In the genomic region with DNA sequence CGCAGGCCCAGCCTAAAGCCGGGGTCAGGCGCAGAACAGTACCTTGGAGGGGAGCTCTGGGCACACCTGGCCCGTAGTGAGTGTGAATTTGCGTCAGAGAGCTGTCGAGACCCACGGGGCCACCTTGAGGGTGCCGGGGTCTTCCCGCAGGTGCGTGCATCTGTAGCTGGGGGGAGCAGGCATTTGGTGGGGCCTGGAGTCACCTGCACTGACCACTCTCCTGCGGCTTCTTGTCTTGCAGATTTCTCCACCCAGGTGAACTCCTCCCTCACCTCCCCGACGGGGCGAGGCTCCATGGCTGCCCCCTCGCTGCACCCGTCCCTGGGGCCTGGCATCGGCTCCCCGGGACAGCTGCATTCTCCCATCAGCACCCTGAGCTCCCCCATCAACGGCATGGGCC, we compare ENCODE assay signal across 20 cellular contexts.
DNase-seq lines count a peak whose midpoint lies in the region; TF ChIP-seq lines count a peak whose summit lies in the region.
"Had no signal": no experiment of that assay in that cellular context is flagged by ENCODE, and none has a peak within 500 bp of the region (broad histone marks: within the 10 kb centered on the region; RNA-seq: fewer than 3 reads in every experiment).

No MANE protein-coding gene starts in this region.

- H3K27ac Mint-ChIP-seq in H9: no peak overlapping the region
- H3K27ac Mint-ChIP-seq: CD4-positive, CD25-positive, alpha-beta regulatory T cell; CD8-positive, alpha-beta memory T cell; IgD-negative memory B cell had no signal

- no peaks in the 10 kb centered on the region for H3K27me3 Mint-ChIP-seq in H9 (ENCODE audit: low read depth)
- H3K27me3 Mint-ChIP-seq: IgD-negative memory B cell had no signal

- no peak overlapping the region for H2BK20ac ChIP-seq in H9 (ENCODE audit: low read depth, low read length, poor library complexity, severe bottlenecking)

- H3K18ac ChIP-seq in H9 (ENCODE audit: insufficient read length, low read depth, low read length) (no peak overlapping the region), neuronal stem cell (ENCODE audit: low read length) (no peak overlapping the region)

- no peak overlapping the region for H2BK15ac ChIP-seq in H9 (ENCODE audit: low read depth, low read length)
- no peak overlapping the region for H2BK15ac ChIP-seq in neuronal stem cell (ENCODE audit: low read length)

- H2AFZ ChIP-seq in H9 (ENCODE audit: low read length) (no peak overlapping the region), neuronal stem cell (ENCODE audit: low read length) (no peak overlapping the region)

- H3K79me2 ChIP-seq in H9 (ENCODE audit: insufficient read depth, low read length): no peaks in the 10 kb centered on the region

- H3K9me3 Mint-ChIP-seq in H9: peaks cover 4 to 6% of the 10 kb centered on the region in 2 experiments; a peak in 3 of 5 replicates
- H3K9me3 Mint-ChIP-seq: IgD-negative memory B cell had no signal

- no peak for TF ChIP-seq CTCF in H9 (conservative IDR thresholded peaks at IDR 0.05)

- H3K9me3 ChIP-seq in BLaER1: peaks cover 13% of the 10 kb centered on the region
- H3K9me3 ChIP-seq in H9 (ENCODE audit: control insufficient read depth, low read depth, low read length): no peaks in the 10 kb centered on the region
- H3K9me3 ChIP-seq in neuronal stem cell (replicated peaks in 1 of 2; ENCODE audit: control insufficient read depth in 2 of 2, insufficient read depth in 1 of 2, low read depth in 1 of 2, low read length in 2 of 2): peaks cover 10% of the 10 kb centered on the region in 2 donors
- H3K9me3 ChIP-seq in skeletal muscle tissue (ENCODE audit: control insufficient read depth in 3 of 3, low read length in 3 of 3): peaks cover 0 to 7% (median 0%) of the 10 kb centered on the region in 3 donors

- no peak for DNase-seq in H9
- no peak for DNase-seq in neuronal stem cell (ENCODE audit: low spot score)
- no peak for DNase-seq in occipital lobe (lab: John Stamatoyannopoulos, UW)
- no peak for DNase-seq in NCI-H345 treated with DMSO at 0.1 percent for 48 hours (lab: John Stamatoyannopoulos, UW; ENCODE audit: unreplicated experiment)
- no peak for DNase-seq in NCI-H2029 treated with DMSO at 0.1 percent for 48 hours (lab: John Stamatoyannopoulos, UW)
- DNase-seq: 8988T; C1 segment of cervical spinal cord; CD4-positive, CD25-positive, alpha-beta regulatory T cell; CD8-positive, alpha-beta memory T cell; COR-L47; DMS 273 treated with DMSO at 0.1 percent for 48 hours; DMS53; DND-41; EL; GOT3; HCEC 1CT had no signal

- H3K27ac ChIP-seq in BLaER1 (no peak overlapping the region), H9 (ENCODE audit: insufficient read length, low read depth, low read length) (no peak overlapping the region), neuronal stem cell (replicated peaks; ENCODE audit: low read length) (no peak overlapping the region), skeletal muscle tissue (ENCODE audit: low read depth, low read length) (peak overlapping the region; percentile 7)

- H4K91ac ChIP-seq in H9 (ENCODE audit: insufficient read length, low read depth, low read length) (no peak overlapping the region), neuronal stem cell (ENCODE audit: low read depth, low read length, poor library complexity) (no peak overlapping the region)

- H3K14ac ChIP-seq in H9 (ENCODE audit: insufficient read depth, low read length) (peak overlapping the region; percentile 40; the same call in 1 of the 2 replicates), neuronal stem cell (ENCODE audit: low read length) (peak overlapping the region; percentile 8)

- no peak overlapping the region for H4K5ac ChIP-seq in H9 (ENCODE audit: insufficient read length, low read depth, low read length)

- H3K79me1 ChIP-seq in H9 (ENCODE audit: insufficient read depth, low read depth, low read length, poor library complexity, severe bottlenecking): peaks cover 3% of the 10 kb centered on the region
- H3K79me1 ChIP-seq in neuronal stem cell (ENCODE audit: low read depth, low read length): peaks cover 39% of the 10 kb centered on the region

- peaks cover 3 to 8% of the 10 kb centered on the region in 2 experiments for H3K4me1 Mint-ChIP-seq in H9

- no peak overlapping the region for H3K9ac ChIP-seq in BLaER1
- H3K9ac ChIP-seq in H9 (ENCODE audit: extremely low read depth, insufficient read length, low read length): no peak overlapping the region
- no peak overlapping the region for H3K9ac ChIP-seq in neuronal stem cell (ENCODE audit: low read depth, low read length, poor library complexity)
- H3K9ac ChIP-seq in skeletal muscle tissue (ENCODE audit: low read depth in 1 of 3, low read length in 3 of 3): no peak overlapping the region

- H2BK5ac ChIP-seq in H9 (ENCODE audit: insufficient read length, low read length) (no peak overlapping the region), neuronal stem cell (ENCODE audit: low read length) (peak overlapping the region; percentile 80)

- no peak overlapping the region for H3T11ph ChIP-seq in H9 (ENCODE audit: low read length)

- H3K4me3 Mint-ChIP-seq in H9: no peak overlapping the region
- H3K4me3 Mint-ChIP-seq: CD4-positive, CD25-positive, alpha-beta regulatory T cell; CD8-positive, alpha-beta memory T cell; IgD-negative memory B cell had no signal

- no peak overlapping the region for H3K4ac ChIP-seq in H9 (ENCODE audit: low read depth, low read length)
- H3K4ac ChIP-seq in neuronal stem cell (ENCODE audit: low read length): no peak overlapping the region

- WGBS in H9 (ENCODE audit: extremely low coverage, insufficient read length, low lambda C conversion rate): no CpG with 5 or more reads among the region's 19 CpGs
- no CpG with 5 or more reads among the region's 19 CpGs for WGBS in neuronal stem cell (ENCODE audit: extremely low coverage in 2 of 2, insufficient read length in 2 of 2, insufficient replicate concordance in 1 of 2), 2 donors

- H3K23me2 ChIP-seq in H9 (ENCODE audit: insufficient read length, low read depth, low read length, poor library complexity, severe bottlenecking): no peaks in the 10 kb centered on the region

- H3K4me1 ChIP-seq in BLaER1: peaks cover 100% of the 10 kb centered on the region
- no peaks in the 10 kb centered on the region for H3K4me1 ChIP-seq in H9 (ENCODE audit: insufficient read depth, low read length)
- peaks cover under 1% of the 10 kb centered on the region in 2 donors for H3K4me1 ChIP-seq in neuronal stem cell (ENCODE audit: control insufficient read depth in 2 of 2, insufficient read depth in 1 of 2, low read depth in 1 of 2, low read length in 2 of 2)
- H3K4me1 ChIP-seq in skeletal muscle tissue (ENCODE audit: control insufficient read depth in 3 of 3, insufficient read depth in 3 of 3, low read length in 3 of 3): peaks cover 75 to 90% (median 83%) of the 10 kb centered on the region in 3 donors

- H2AK5ac ChIP-seq in H9 (ENCODE audit: insufficient read length, low read length) (no peak overlapping the region), neuronal stem cell (ENCODE audit: low read depth, low read length) (no peak overlapping the region)

- no peak overlapping the region for H2BK12ac ChIP-seq in H9 (ENCODE audit: insufficient read length, low read depth, low read length)
- no peak overlapping the region for H2BK12ac ChIP-seq in neuronal stem cell (ENCODE audit: low read length)

- H3K4me2 ChIP-seq in BLaER1 (peak overlapping the region; percentile 92), H9 (ENCODE audit: insufficient read depth, insufficient read length, low read length) (no peak overlapping the region), neuronal stem cell (ENCODE audit: insufficient read depth, low read length, poor library complexity, severe bottlenecking) (no peak overlapping the region)

- H3K36me3 ChIP-seq in BLaER1: peaks cover 33% of the 10 kb centered on the region
- peaks cover 0 to 3% of the 10 kb centered on the region in 2 donors for H3K36me3 ChIP-seq in neuronal stem cell (replicated peaks in 1 of 2; ENCODE audit: control insufficient read depth in 2 of 2, insufficient read depth in 2 of 2, low read length in 2 of 2)
- peaks cover 0 to 2% (median 2%) of the 10 kb centered on the region in 3 donors for H3K36me3 ChIP-seq in skeletal muscle tissue (ENCODE audit: control insufficient read depth in 3 of 3, insufficient read depth in 3 of 3, low read length in 3 of 3)

- H3K23ac ChIP-seq in H9 (ENCODE audit: insufficient read length, low read depth, low read length) (no peak overlapping the region), neuronal stem cell (ENCODE audit: low read depth, low read length, poor library complexity) (no peak overlapping the region)

- H4K8ac ChIP-seq in H9 (replicated peaks; ENCODE audit: insufficient read length, low read depth, low read length) (no peak overlapping the region), neuronal stem cell (ENCODE audit: low read depth, low read length) (no peak overlapping the region)

- H3K27me3 ChIP-seq in BLaER1 (no peaks in the 10 kb centered on the region), H9 (ENCODE audit: insufficient read depth, low read length) (no peaks in the 10 kb centered on the region), neuronal stem cell (ENCODE audit: control insufficient read depth in 3 of 3, insufficient read depth in 3 of 3, low read depth in 1 of 3, low read length in 3 of 3) (no peaks in the 10 kb centered on the region), skeletal muscle tissue (ENCODE audit: control insufficient read depth in 3 of 3, insufficient read depth in 3 of 3, low read length in 3 of 3) (no peaks in the 10 kb centered on the region)

- peaks cover 100% of the 10 kb centered on the region for H4K20me1 ChIP-seq in BLaER1
- no peaks in the 10 kb centered on the region for H4K20me1 ChIP-seq in H9 (ENCODE audit: control insufficient read depth, insufficient read depth, insufficient read length)

- no peak overlapping the region for H3K4me3 ChIP-seq in BLaER1
- H3K4me3 ChIP-seq in neuronal stem cell (ENCODE audit: low read length in 2 of 2): no peak overlapping the region
- no peak overlapping the region for H3K4me3 ChIP-seq in skeletal muscle tissue (ENCODE audit: low read length in 3 of 3)
- H3K4me3 ChIP-seq: GM12878 had no signal

- H3K56ac ChIP-seq in H9 (ENCODE audit: insufficient read length, low read depth, low read length): no peak overlapping the region

- no peak overlapping the region for H2BK120ac ChIP-seq in H9 (ENCODE audit: low read depth, low read length, poor library complexity, severe bottlenecking)
- H2BK120ac ChIP-seq in neuronal stem cell (ENCODE audit: low read depth, low read length): no peak overlapping the region

- H3K36me3 Mint-ChIP-seq in H9 (ENCODE audit: insufficient read depth in 1 of 3, low read depth in 3 of 3): peaks cover 0 to 9% (median 6%) of the 10 kb centered on the region in 3 experiments; a peak in 6 of 7 replicates
- H3K36me3 Mint-ChIP-seq: CD4-positive, CD25-positive, alpha-beta regulatory T cell; CD8-positive, alpha-beta memory T cell; IgD-negative memory B cell had no signal
